18 cellular contexts compared by ENCODE assay signal in the genomic region with DNA sequence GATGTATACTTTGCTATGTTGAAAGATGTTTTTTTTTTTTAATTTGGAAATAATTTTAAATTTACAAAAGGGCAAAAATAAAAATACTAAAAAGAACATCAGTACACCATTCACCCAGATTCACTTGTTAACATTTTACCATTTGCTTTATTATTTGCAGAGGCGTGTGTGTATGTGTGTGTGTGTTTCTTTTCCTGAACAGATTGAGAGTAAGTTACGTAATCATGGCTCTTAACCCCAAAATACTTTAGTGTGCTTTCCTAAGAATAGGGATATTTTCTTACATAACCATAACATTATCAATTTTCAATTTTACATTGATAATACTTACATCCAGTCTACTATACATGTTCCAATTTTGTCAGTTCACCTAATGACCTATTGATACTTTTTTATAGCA.
"Had no signal": no experiment of that assay in that cellular context is flagged by ENCODE, and none has a peak within 500 bp of the region (broad histone marks: within the 10 kb centered on the region; RNA-seq: fewer than 3 reads in every experiment).

No MANE protein-coding gene starts in this region.

- H3K4me1 ChIP-seq: parathyroid adenoma had no signal

- H3K27ac ChIP-seq: neutrophil, parathyroid adenoma, thoracic aorta had no signal

- H3K4me3 ChIP-seq: lung, thoracic aorta had no signal

- H3K9me3 ChIP-seq: neutrophil, thoracic aorta had no signal

- H2AFZ ChIP-seq: parathyroid adenoma had no signal

- H3K27me3 ChIP-seq: neutrophil had no signal

- H3K79me2 ChIP-seq: parathyroid adenoma had no signal

- DNase-seq: activated CD4-positive, alpha-beta memory T cell treated with anti-CD3 and anti-CD28 coated beads, Interleukin-2, amount 10 ng/mL, durations not matched to agents 7 days and 5 days; activated CD4-positive, alpha-beta T cell treated with anti-CD3 and anti-CD28 coated beads for 48 hours; activated CD4-positive, CD25-positive, alpha-beta regulatory T cell; activated CD8-positive, alpha-beta memory T cell treated with anti-CD3 and anti-CD28 coated beads, Interleukin-2, amount 10 ng/mL, durations not matched to agents 7 days and 5 days; activated naive CD4-positive, alpha-beta T cell; activated naive CD8-positive, alpha-beta T cell treated with anti-CD3 and anti-CD28 coated beads for 36 hours; amygdala; caudate nucleus; hippocampal formation; islet precursor cell; stimulated activated CD4-positive, alpha-beta T cell treated with anti-CD3 and anti-CD28 coated beads, Interleukin-4, amount 100 ng/mL, for 24 hours had no signal

- ATAC-seq: activated CD8-positive, alpha-beta memory T cell treated with anti-CD3 and anti-CD28 coated beads, Interleukin-2, amount 10 ng/mL, durations not matched to agents 7 days and 5 days; natural killer cell treated with Interleukin-12 subunit alpha and Interleukin-12 subunit beta and Interleukin-15 and Interleukin-18, amount 100 ng/mL, for 72 hours; sciatic nerve; stimulated activated memory B cell treated with anti-CD40 and anti-IgM and Interleukin-4, amounts not matched to agents 10 μg/mL and 1 μg/mL and 100 μg/mL, for 72 hours had no signal
